ENCODE assay signal across 16 cellular contexts in genomic region chr2:233450854-233451575, GRCh38.
DNase-seq lines count a peak whose midpoint lies in the region; ATAC-seq, FAIRE-seq and TF ChIP-seq lines count a peak whose summit lies in the region.
"Had no signal": no experiment of that assay in that cellular context is flagged by ENCODE, and none has a peak within 500 bp of the region (broad histone marks: within the 10 kb centered on the region; RNA-seq: fewer than 3 reads in every experiment).

No MANE protein-coding gene starts in this region.

- peak overlapping the region; percentile 93 to 94 for H3K27ac ChIP-seq in A549
- H3K27ac ChIP-seq in kidney (ENCODE audit: low read depth in 2 of 2, low read length in 2 of 2): no peak overlapping the region
- H3K27ac ChIP-seq: GM23248 had no signal

- H3K4me2 ChIP-seq in A549: no peak overlapping the region

- no peak for ATAC-seq in A549
- no peak for ATAC-seq in sciatic nerve
- ATAC-seq in HG02571 (IDR thresholded peaks at IDR 0.05; ENCODE audit: unreplicated experiment): no peak
- ATAC-seq: HCT116 had no signal

- DNase-seq in A549 (ENCODE audit: low read depth in 1 of 2, low spot score in 1 of 2) (no peak), CD14-positive monocyte (ENCODE audit: low spot score) (peak; percentile 12), kidney (peak; percentile 63), sciatic nerve (ENCODE audit: low spot score) (peak; percentile 42)
- no peak for DNase-seq in stimulated activated naive CD4-positive, alpha-beta T cell (lab: John Stamatoyannopoulos, UW)
- DNase-seq in activated CD4-positive, alpha-beta memory T cell treated with anti-CD3 and anti-CD28 coated beads, Interleukin-2, amount 10 ng/mL, durations not matched to agents 7 days and 5 days: no peak
- DNase-seq: GF-D8, GM23248, MV-4-11, NCI-H1436, NCI-H2029 treated with DMSO at 0.1 percent for 48 hours, NCI-H510A treated with DMSO at 0.1 percent for 48 hours had no signal

- peak overlapping the region in 1 of 7 donors; percentile 68 for H3K27ac Mint-ChIP-seq in CD14-positive monocyte
- no peak overlapping the region for H3K27ac Mint-ChIP-seq in activated CD4-positive, alpha-beta memory T cell treated with anti-CD3 and anti-CD28 coated beads, Interleukin-2, amount 10 ng/mL, durations not matched to agents 7 days and 5 days
- H3K27ac Mint-ChIP-seq: CD8-positive, alpha-beta memory T cell had no signal

- TF ChIP-seq CTCF in A549 (IDR thresholded peaks at IDR 0.05) (no peak), CD14-positive monocyte (IDR thresholded peaks at IDR 0.05) (no peak), kidney (IDR thresholded peaks at IDR 0.05; ENCODE audit: borderline replicate concordance, extremely low read depth, insufficient read depth) (no peak)

- H3K36me3 Mint-ChIP-seq in CD14-positive monocyte: peaks cover 93 to 100% of the 10 kb centered on the region in 2 donors
- peaks cover 50% of the 10 kb centered on the region for H3K36me3 Mint-ChIP-seq in activated CD4-positive, alpha-beta memory T cell treated with anti-CD3 and anti-CD28 coated beads, Interleukin-2, amount 10 ng/mL, durations not matched to agents 7 days and 5 days (ENCODE audit: low read depth)

- H3K9ac ChIP-seq in kidney (ENCODE audit: low read length in 2 of 2): no peak overlapping the region
- H3K9ac ChIP-seq: GM23248 had no signal

- POLR2A ChIA-PET in A549 (lab: Yijun Ruan, JAX): no interaction called here
- POLR2A ChIA-PET in activated CD4-positive, alpha-beta memory T cell treated with anti-CD3 and anti-CD28 coated beads, Interleukin-2, amount 10 ng/mL, durations not matched to agents 7 days and 5 days (lab: Charles Lee): no interaction called here

- TF ChIP-seq RAD21 in A549 (conservative IDR thresholded peaks at IDR 0.05 in 1 of 2, IDR thresholded peaks at IDR 0.05 in 1 of 2): no peak

- H3K4me1 Mint-ChIP-seq in CD14-positive monocyte: no peaks in the 10 kb centered on the region
- H3K4me1 Mint-ChIP-seq in activated CD4-positive, alpha-beta memory T cell treated with anti-CD3 and anti-CD28 coated beads, Interleukin-2, amount 10 ng/mL, durations not matched to agents 7 days and 5 days: peaks cover 4% of the 10 kb centered on the region

- H3K9me3 Mint-ChIP-seq in CD14-positive monocyte: peaks cover 0 to 1% (median 0%) of the 10 kb centered on the region in 7 donors
- no peaks in the 10 kb centered on the region for H3K9me3 Mint-ChIP-seq in activated CD4-positive, alpha-beta memory T cell treated with anti-CD3 and anti-CD28 coated beads, Interleukin-2, amount 10 ng/mL, durations not matched to agents 7 days and 5 days
- H3K9me3 Mint-ChIP-seq: CD8-positive, alpha-beta memory T cell had no signal

- H3K4me3 Mint-ChIP-seq in CD14-positive monocyte: no peak overlapping the region
- H3K4me3 Mint-ChIP-seq in activated CD4-positive, alpha-beta memory T cell treated with anti-CD3 and anti-CD28 coated beads, Interleukin-2, amount 10 ng/mL, durations not matched to agents 7 days and 5 days: no peak overlapping the region
- H3K4me3 Mint-ChIP-seq: CD8-positive, alpha-beta memory T cell had no signal

- H3K4me1 ChIP-seq in A549 (peaks cover 66% of the 10 kb centered on the region), kidney (ENCODE audit: control insufficient read depth in 1 of 2, insufficient read depth in 1 of 2, low read depth in 1 of 2, low read length in 2 of 2) (no peaks in the 10 kb centered on the region)

- H3K27me3 Mint-ChIP-seq in CD14-positive monocyte (ENCODE audit: low read depth in 3 of 3): no peaks in the 10 kb centered on the region
- no peaks in the 10 kb centered on the region for H3K27me3 Mint-ChIP-seq in activated CD4-positive, alpha-beta memory T cell treated with anti-CD3 and anti-CD28 coated beads, Interleukin-2, amount 10 ng/mL, durations not matched to agents 7 days and 5 days

- H3K9me3 ChIP-seq in A549 (no peaks in the 10 kb centered on the region), kidney (ENCODE audit: control insufficient read depth in 1 of 2, low read length in 2 of 2) (no peaks in the 10 kb centered on the region)

- no peak for TF ChIP-seq POLR2A in A549 (IDR thresholded peaks at IDR 0.05; ENCODE audit: low read length)

- peaks cover 18% of the 10 kb centered on the region in 2 donors for H3K36me3 ChIP-seq in kidney (ENCODE audit: control insufficient read depth in 1 of 2, insufficient read depth in 2 of 2, low read length in 2 of 2)

- H3K4me3 ChIP-seq in A549 (no peak overlapping the region), kidney (ENCODE audit: low read length in 2 of 2) (no peak overlapping the region)
- H3K4me3 ChIP-seq: GM23248 had no signal

- WGBS in A549 (ENCODE audit: missing lambda C conversion rate): 89% methylated on average over 18 of the region's 22 CpGs

- TF ChIP-seq EP300 in A549 (IDR thresholded peaks at IDR 0.05): no peak

- FAIRE-seq in A549 (lab: Jason Lieb, UNC) (no peak), kidney (lab: Jason Lieb, UNC) (no peak)
- FAIRE-seq: RCC 7860 had no signal

- CTCF ChIA-PET in A549 (lab: Yijun Ruan, JAX): interaction anchor here (1.0 to 20.8 kb wide), 5 partner anchors 28 to 407 kb away, joined by 3 to 356 read pairs (median 14); no protein-coding TSS in a partner anchor
- CTCF ChIA-PET in activated CD4-positive, alpha-beta memory T cell treated with anti-CD3 and anti-CD28 coated beads, Interleukin-2, amount 10 ng/mL, durations not matched to agents 7 days and 5 days (lab: Charles Lee): no interaction called here

- intact Hi-C loops in CD14-positive monocyte (cut with micrococcal nuclease): no loop called here
- intact Hi-C loops in kidney (cut with DNase I): no loop called here
- intact Hi-C loops in sciatic nerve (cut with DNase I): loop anchor here (5.0 kb wide), 1 partner anchor 1714 kb away; no protein-coding TSS in a partner anchor

TF ChIP-seq in A549, 52 proteins besides CTCF, POLR2A, EP300 and RAD21:
- no peak for TF ChIP-seq CBX8 (IDR thresholded peaks at IDR 0.05)
- TF ChIP-seq RNF2 (IDR thresholded peaks at IDR 0.05; ENCODE audit: borderline replicate concordance, low read depth): no peak
- no peak for TF ChIP-seq KDM5A (IDR thresholded peaks at IDR 0.05)
- no peak for TF ChIP-seq ZC3H11A (IDR thresholded peaks at IDR 0.05)
- no peak for TF ChIP-seq ZNF302 (CRISPR knock-in tag; IDR thresholded peaks at IDR 0.05)

Comparison
In these comparisons a context has a peak if more than half of its experiments do, and no peak if none do; other contexts are left out.
1. DNase-seq: peak in CD14-positive monocyte (single experiment), kidney (single experiment) and sciatic nerve (single experiment); none in A549 (0 of 2), stimulated activated naive CD4-positive, alpha-beta T cell (0 of 6) and activated CD4-positive, alpha-beta memory T cell treated with anti-CD3 and anti-CD28 coated beads, Interleukin-2, amount 10 ng/mL, durations not matched to agents 7 days and 5 days (single experiment).
2. H3K27ac ChIP-seq: peak in A549 (2 of 2); none in kidney (0 of 2).